In genomic region chr11:22076215-22076930, GRCh38 we compare ENCODE assay signal across 20 cellular contexts.
"Had no signal": no experiment of that assay in that cellular context is flagged by ENCODE, and none has a peak within 500 bp of the region (broad histone marks: within the 10 kb centered on the region; RNA-seq: fewer than 3 reads in every experiment).

No MANE protein-coding gene starts in this region.

- H3K27ac ChIP-seq: colonic mucosa, hepatocyte, left lung, lower lobe of right lung, right atrium auricular region, tibial artery, upper lobe of right lung, vagina had no signal

- FAIRE-seq: endothelial cell of umbilical vein had no signal

- H3K4me1 ChIP-seq: colonic mucosa, left lung, lower lobe of right lung, tibial artery, upper lobe of right lung, vagina had no signal

- H3K4me3 ChIP-seq: colonic mucosa, hepatocyte, left lung, lower lobe of right lung, right atrium auricular region, tibial artery, upper lobe of right lung, vagina had no signal

- DNase-seq: colonic mucosa; dermis blood vessel endothelial cell; foreskin melanocyte; head of caudate nucleus; left lung; lower lobe of right lung; posterior cingulate gyrus; stimulated activated CD4-positive, alpha-beta T cell treated with anti-CD3 and anti-CD28 coated beads, Interleukin-4, amount 100 ng/mL, for 1 hour; stimulated activated CD8-positive, alpha-beta memory T cell treated with anti-CD3 and anti-CD28 coated beads, Interleukin-4, amount 100 ng/mL, for 48 hours; tibial artery; upper lobe of right lung had no signal

- H3K4me3 Mint-ChIP-seq: memory B cell; mesothelial cell of epicardium; natural killer cell treated with Interleukin-12 subunit alpha and Interleukin-12 subunit beta and Interleukin-15 and Interleukin-18, amount 100 ng/mL, for 72 hours; stimulated activated effector memory CD8-positive, alpha-beta T cell treated with anti-CD3 and anti-CD28 coated beads, Interleukin-12 subunit alpha, Interleukin-12 subunit beta, amount 100 ng/mL, for 72 hours; stimulated activated naive CD8-positive, alpha-beta T cell treated with anti-CD3 and anti-CD28 coated beads, Interleukin-15, Interleukin-2, amounts not matched to agents 100 ng/mL and 50 ng/mL, for 24 hours had no signal

- H3K9me3 Mint-ChIP-seq: stimulated activated naive CD8-positive, alpha-beta T cell treated with anti-CD3 and anti-CD28 coated beads, Interleukin-15, Interleukin-2, amounts not matched to agents 100 ng/mL and 50 ng/mL, for 24 hours had no signal

- H3K27me3 Mint-ChIP-seq: memory B cell; natural killer cell treated with Interleukin-12 subunit alpha and Interleukin-12 subunit beta and Interleukin-15 and Interleukin-18, amount 100 ng/mL, for 72 hours; stimulated activated naive CD8-positive, alpha-beta T cell treated with anti-CD3 and anti-CD28 coated beads, Interleukin-15, Interleukin-2, amounts not matched to agents 100 ng/mL and 50 ng/mL, for 24 hours had no signal

- ATAC-seq: left lung; lower lobe of right lung; natural killer cell treated with Interleukin-12 subunit alpha and Interleukin-12 subunit beta and Interleukin-15 and Interleukin-18, amount 100 ng/mL, for 72 hours; stimulated activated effector memory CD8-positive, alpha-beta T cell treated with anti-CD3 and anti-CD28 coated beads, Interleukin-12 subunit alpha, Interleukin-12 subunit beta, amount 100 ng/mL, for 72 hours; upper lobe of right lung had no signal

- H3K36me3 Mint-ChIP-seq: memory B cell; mesothelial cell of epicardium; natural killer cell treated with Interleukin-12 subunit alpha and Interleukin-12 subunit beta and Interleukin-15 and Interleukin-18, amount 100 ng/mL, for 72 hours; stimulated activated effector memory CD8-positive, alpha-beta T cell treated with anti-CD3 and anti-CD28 coated beads, Interleukin-12 subunit alpha, Interleukin-12 subunit beta, amount 100 ng/mL, for 72 hours had no signal

- H3K4me1 Mint-ChIP-seq: memory B cell; stimulated activated effector memory CD8-positive, alpha-beta T cell treated with anti-CD3 and anti-CD28 coated beads, Interleukin-12 subunit alpha, Interleukin-12 subunit beta, amount 100 ng/mL, for 72 hours had no signal

- H3K27ac Mint-ChIP-seq: memory B cell; mesothelial cell of epicardium; natural killer cell treated with Interleukin-12 subunit alpha and Interleukin-12 subunit beta and Interleukin-15 and Interleukin-18, amount 100 ng/mL, for 72 hours; stimulated activated effector memory CD8-positive, alpha-beta T cell treated with anti-CD3 and anti-CD28 coated beads, Interleukin-12 subunit alpha, Interleukin-12 subunit beta, amount 100 ng/mL, for 72 hours; stimulated activated naive CD8-positive, alpha-beta T cell treated with anti-CD3 and anti-CD28 coated beads, Interleukin-15, Interleukin-2, amounts not matched to agents 100 ng/mL and 50 ng/mL, for 24 hours had no signal

- H3K9me3 ChIP-seq: colonic mucosa, lower lobe of right lung, tibial artery, upper lobe of right lung, vagina had no signal

- H3K36me3 ChIP-seq: colonic mucosa, left lung, lower lobe of right lung, right atrium auricular region, tibial artery, upper lobe of right lung, vagina had no signal
